Comparison of ENCODE assay signal across 8 cellular contexts in the genomic region with DNA sequence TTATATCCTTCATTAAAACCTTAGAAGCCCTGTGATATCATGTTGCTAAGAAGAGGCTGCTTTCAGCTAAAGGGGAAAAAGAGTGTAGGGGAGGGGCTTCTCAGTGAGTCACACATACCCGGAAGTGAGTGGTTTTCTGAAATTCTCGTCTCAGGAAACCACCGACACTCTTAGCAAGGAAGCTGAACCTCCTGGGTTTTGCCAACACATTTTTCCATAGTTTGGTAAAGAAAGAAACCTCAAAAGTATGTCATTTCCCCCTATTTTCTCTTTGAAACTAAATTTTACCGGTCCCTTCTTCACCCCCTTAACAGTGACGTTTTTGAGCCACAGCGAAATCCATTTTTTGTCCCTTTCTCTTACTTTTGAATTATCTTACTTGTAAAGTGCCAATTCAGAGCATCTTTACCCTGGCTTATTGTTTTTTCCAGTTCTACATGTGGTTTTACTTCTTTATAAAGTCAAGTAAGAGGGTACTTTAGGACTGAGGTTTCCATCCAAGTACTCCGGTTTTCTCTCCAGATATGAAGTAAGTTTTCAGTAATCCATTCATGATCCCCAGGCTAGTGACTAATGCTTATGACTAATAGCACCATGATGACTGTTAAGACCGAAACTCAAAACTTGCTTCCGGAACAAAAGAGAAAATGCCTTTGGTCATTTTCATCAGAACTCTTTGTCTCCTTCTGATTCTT.
DNase-seq lines count a peak whose midpoint lies in the region; ATAC-seq, FAIRE-seq and TF ChIP-seq lines count a peak whose summit lies in the region.

No MANE protein-coding gene starts in this region.

- TF ChIP-seq RAD21 in K562 (CRISPR knock-in tag; conservative IDR thresholded peaks at IDR 0.05 in 1 of 2, IDR thresholded peaks at IDR 0.05 in 1 of 2): no peak

- peak overlapping the region; percentile 48 for H3K4me3 ChIP-seq in BLaER1
- H3K4me3 ChIP-seq in K562: peak overlapping the region; percentile 6; the same call in 1 of the 2 replicates

- H2AFZ ChIP-seq in K562 (ENCODE audit: low read depth, low read length): peak overlapping the region; percentile 90

- H3K9ac ChIP-seq in BLaER1 (no peak overlapping the region), K562 (ENCODE audit: insufficient read depth in 1 of 2, low read depth in 2 of 2, low read length in 2 of 2) (peak overlapping the region in 1 of 2 experiments; percentile 52; a peak in 1 of 4 replicates)

- TF ChIP-seq EP300 in K562 (IDR thresholded peaks at IDR 0.05; ENCODE audit: low read length): peak; percentile 23; the same call in 1 of the 2 replicates

- H3K4me2 ChIP-seq in BLaER1 (peak overlapping the region; percentile 74), K562 (ENCODE audit: insufficient read depth, low read length) (peak overlapping the region; percentile 62)

- CTCF ChIA-PET in K562 (lab: Yijun Ruan, JAX; ENCODE audit: low intra/inter-chr PET ratio): interaction anchor here (1.3 kb wide), 1 partner anchor 9 kb away, joined by 3 read pairs; no protein-coding TSS in a partner anchor

- H3K27ac ChIP-seq in BLaER1: 0 out of 2 replicates have a peak overlapping the region, but pooled peaks have one; percentile 25
- H3K27ac ChIP-seq in K562 (ENCODE audit: extremely low read depth, low read depth, low read length): peak overlapping the region; percentile 72

- H3K79me2 ChIP-seq in K562 (ENCODE audit: control insufficient read depth, insufficient read depth, low read length): no peaks in the 10 kb centered on the region

- in situ Hi-C loops in K562 (cut with MboI): loop anchor here (10.0 kb wide), 1 partner anchor 534 kb away; no protein-coding TSS in a partner anchor

- H3K27me3 ChIP-seq in BLaER1: no peaks in the 10 kb centered on the region
- peaks cover 0 to under 1% of the 10 kb centered on the region in 2 experiments; a peak in 1 of 5 replicates for H3K27me3 ChIP-seq in K562 (ENCODE audit: control insufficient read depth in 2 of 2, insufficient read depth in 2 of 2, low read length in 2 of 2)

- WGBS in K562 (ENCODE audit: insufficient coverage, low coverage, missing lambda C conversion rate): 21% methylated on average over 9 of the region's 9 CpGs

- FAIRE-seq in K562 (lab: Jason Lieb, UNC): peak; percentile 65

- H3K9me3 ChIP-seq in BLaER1: no peaks in the 10 kb centered on the region
- no peaks in the 10 kb centered on the region for H3K9me3 ChIP-seq in K562 (replicated peaks; ENCODE audit: control insufficient read depth, insufficient read depth, low read depth, low read length)

- no peaks in the 10 kb centered on the region for H3K9me1 ChIP-seq in K562 (ENCODE audit: control insufficient read depth, insufficient read depth, low read length)

- 0 out of 2 replicates have a peak, but pooled peaks have one; percentile 35 for TF ChIP-seq POLR2A in K562 (conservative IDR thresholded peaks at IDR 0.05)

- POLR2A ChIA-PET in K562 (lab: Yijun Ruan, JAX): interaction anchor here (1.1 to 1.2 kb wide), 2 partner anchors 13 to 24 kb away, joined by 3 to 4 read pairs; no protein-coding TSS in a partner anchor

- ATAC-seq in GM19452 (IDR thresholded peaks at IDR 0.05; ENCODE audit: unreplicated experiment) (peak; percentile 87), HG03565 (IDR thresholded peaks at IDR 0.05; ENCODE audit: unreplicated experiment) (peak; percentile 83), K562 (peak; percentile 91)

- peak in 4 of 5 experiments; percentile 34 to 90 (median 58) for DNase-seq in T-helper 2 cell
- DNase-seq in K562 (ENCODE audit: extremely low read depth in 1 of 4, low spot score in 3 of 4): peak; percentile 41 to 70 (median 55)
- DNase-seq in kidney glomerular epithelial cell (lab: John Stamatoyannopoulos, UW): peak; percentile 98
- DNase-seq in stimulated activated CD4-positive, alpha-beta T cell treated with anti-CD3 and anti-CD28 coated beads, TNF-alpha, amount 100 ng/mL, for 4 hours (ENCODE audit: low read depth in 3 of 3): peak in 2 of 3 experiments; percentile 47 to 54
- DNase-seq in NCI-H2196 treated with DMSO at 0.1 percent for 48 hours (lab: John Stamatoyannopoulos, UW; ENCODE audit: unreplicated experiment): no peak

- H3K36me3 ChIP-seq in BLaER1: no peaks in the 10 kb centered on the region
- H3K36me3 ChIP-seq in K562 (ENCODE audit: control insufficient read depth, insufficient read depth, low read length): no peaks in the 10 kb centered on the region

- H3K4me1 ChIP-seq in BLaER1: peaks cover 39% of the 10 kb centered on the region
- peaks cover 0 to 10% of the 10 kb centered on the region in 2 experiments; a peak in 3 of 5 replicates for H3K4me1 ChIP-seq in K562 (replicated peaks in 1 of 2; ENCODE audit: control insufficient read depth in 2 of 2, insufficient read depth in 2 of 2, low read length in 2 of 2)

- H4K20me1 ChIP-seq in BLaER1: no peaks in the 10 kb centered on the region
- H4K20me1 ChIP-seq in K562 (replicated peaks; ENCODE audit: control insufficient read depth, insufficient read depth, low read length): no peaks in the 10 kb centered on the region

- BruUV-seq in K562 (replicated peaks; lab: Mats Ljungman, UMichigan): TSS peak; percentile 92

- no peak for TF ChIP-seq CTCF in K562 (IDR thresholded peaks at IDR 0.05 in 2 of 3, conservative IDR thresholded peaks at IDR 0.05 in 1 of 3; ENCODE audit: insufficient read depth in 2 of 3, low read depth in 1 of 3, low read length in 3 of 3)

- intact Hi-C loops in K562 (cut with micrococcal nuclease): no loop called here

TF ChIP-seq in K562, 482 proteins besides CTCF, POLR2A, EP300 and RAD21 (continues in another document):
- TF ChIP-seq MEF2A (IDR thresholded peaks at IDR 0.05; ENCODE audit: control insufficient read depth, low read depth, low read length) (no peak), RBM25 (IDR thresholded peaks at IDR 0.05; ENCODE audit: low read depth, low read length, severe bottlenecking) (no peak), CBFA2T2 (conservative IDR thresholded peaks at IDR 0.05) (no peak), SMARCA4 (IDR thresholded peaks at IDR 0.05) (peak; percentile 49), YY1 (IDR thresholded peaks at IDR 0.05; ENCODE audit: borderline replicate concordance in 1 of 3, control insufficient read depth in 1 of 3, extremely low read depth in 1 of 3, insufficient read depth in 3 of 3, insufficient read length in 1 of 3, insufficient replicate concordance in 2 of 3, low read depth in 1 of 3, low read length in 2 of 3) (no peak), ETV5 (CRISPR knock-in tag; IDR thresholded peaks at IDR 0.05; ENCODE audit: low read depth) (0 out of 2 replicates have a peak, but pooled peaks have one; percentile 19), ATF1 (CRISPR knock-in tag; IDR thresholded peaks at IDR 0.05) (no peak), ATF1 (tag; IDR thresholded peaks at IDR 0.05) (peak; percentile 35; the same call in 1 of the 2 replicates), ELF1 (tag; IDR thresholded peaks at IDR 0.05) (peak; percentile 79), ZNF133 (CRISPR knock-in tag; IDR thresholded peaks at IDR 0.05) (no peak)
- TF ChIP-seq, protein P1, sequence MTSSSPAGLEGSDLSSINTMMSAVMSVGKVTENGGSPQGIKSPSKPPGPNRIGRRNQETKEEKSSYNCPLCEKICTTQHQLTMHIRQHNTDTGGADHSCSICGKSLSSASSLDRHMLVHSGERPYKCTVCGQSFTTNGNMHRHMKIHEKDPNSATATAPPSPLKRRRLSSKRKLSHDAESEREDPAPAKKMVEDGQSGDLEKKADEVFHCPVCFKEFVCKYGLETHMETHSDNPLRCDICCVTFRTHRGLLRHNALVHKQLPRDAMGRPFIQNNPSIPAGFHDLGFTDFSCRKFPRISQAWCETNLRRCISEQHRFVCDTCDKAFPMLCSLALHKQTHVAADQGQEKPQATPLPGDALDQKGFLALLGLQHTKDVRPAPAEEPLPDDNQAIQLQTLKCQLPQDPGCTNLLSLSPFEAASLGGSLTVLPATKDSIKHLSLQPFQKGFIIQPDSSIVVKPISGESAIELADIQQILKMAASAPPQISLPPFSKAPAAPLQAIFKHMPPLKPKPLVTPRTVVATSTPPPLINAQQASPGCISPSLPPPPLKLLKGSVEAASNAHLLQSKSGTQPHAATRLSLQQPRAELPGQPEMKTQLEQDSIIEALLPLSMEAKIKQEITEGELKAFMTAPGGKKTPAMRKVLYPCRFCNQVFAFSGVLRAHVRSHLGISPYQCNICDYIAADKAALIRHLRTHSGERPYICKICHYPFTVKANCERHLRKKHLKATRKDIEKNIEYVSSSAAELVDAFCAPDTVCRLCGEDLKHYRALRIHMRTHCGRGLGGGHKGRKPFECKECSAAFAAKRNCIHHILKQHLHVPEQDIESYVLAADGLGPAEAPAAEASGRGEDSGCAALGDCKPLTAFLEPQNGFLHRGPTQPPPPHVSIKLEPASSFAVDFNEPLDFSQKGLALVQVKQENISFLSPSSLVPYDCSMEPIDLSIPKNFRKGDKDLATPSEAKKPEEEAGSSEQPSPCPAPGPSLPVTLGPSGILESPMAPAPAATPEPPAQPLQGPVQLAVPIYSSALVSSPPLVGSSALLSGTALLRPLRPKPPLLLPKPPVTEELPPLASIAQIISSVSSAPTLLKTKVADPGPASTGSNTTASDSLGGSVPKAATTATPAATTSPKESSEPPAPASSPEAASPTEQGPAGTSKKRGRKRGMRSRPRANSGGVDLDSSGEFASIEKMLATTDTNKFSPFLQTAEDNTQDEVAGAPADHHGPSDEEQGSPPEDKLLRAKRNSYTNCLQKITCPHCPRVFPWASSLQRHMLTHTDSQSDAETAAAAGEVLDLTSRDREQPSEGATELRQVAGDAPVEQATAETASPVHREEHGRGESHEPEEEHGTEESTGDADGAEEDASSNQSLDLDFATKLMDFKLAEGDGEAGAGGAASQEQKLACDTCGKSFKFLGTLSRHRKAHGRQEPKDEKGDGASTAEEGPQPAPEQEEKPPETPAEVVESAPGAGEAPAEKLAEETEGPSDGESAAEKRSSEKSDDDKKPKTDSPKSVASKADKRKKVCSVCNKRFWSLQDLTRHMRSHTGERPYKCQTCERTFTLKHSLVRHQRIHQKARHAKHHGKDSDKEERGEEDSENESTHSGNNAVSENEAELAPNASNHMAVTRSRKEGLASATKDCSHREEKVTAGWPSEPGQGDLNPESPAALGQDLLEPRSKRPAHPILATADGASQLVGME (CRISPR knock-in tag; IDR thresholded peaks at IDR 0.05): no peak
- TF ChIP-seq, protein P2, sequence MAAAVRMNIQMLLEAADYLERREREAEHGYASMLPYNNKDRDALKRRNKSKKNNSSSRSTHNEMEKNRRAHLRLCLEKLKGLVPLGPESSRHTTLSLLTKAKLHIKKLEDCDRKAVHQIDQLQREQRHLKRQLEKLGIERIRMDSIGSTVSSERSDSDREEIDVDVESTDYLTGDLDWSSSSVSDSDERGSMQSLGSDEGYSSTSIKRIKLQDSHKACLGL (CRISPR knock-in tag; IDR thresholded peaks at IDR 0.05; ENCODE audit: borderline replicate concordance, poor library complexity, severe bottlenecking): no peak
